9 cellular contexts compared by ENCODE assay signal in the genomic region with DNA sequence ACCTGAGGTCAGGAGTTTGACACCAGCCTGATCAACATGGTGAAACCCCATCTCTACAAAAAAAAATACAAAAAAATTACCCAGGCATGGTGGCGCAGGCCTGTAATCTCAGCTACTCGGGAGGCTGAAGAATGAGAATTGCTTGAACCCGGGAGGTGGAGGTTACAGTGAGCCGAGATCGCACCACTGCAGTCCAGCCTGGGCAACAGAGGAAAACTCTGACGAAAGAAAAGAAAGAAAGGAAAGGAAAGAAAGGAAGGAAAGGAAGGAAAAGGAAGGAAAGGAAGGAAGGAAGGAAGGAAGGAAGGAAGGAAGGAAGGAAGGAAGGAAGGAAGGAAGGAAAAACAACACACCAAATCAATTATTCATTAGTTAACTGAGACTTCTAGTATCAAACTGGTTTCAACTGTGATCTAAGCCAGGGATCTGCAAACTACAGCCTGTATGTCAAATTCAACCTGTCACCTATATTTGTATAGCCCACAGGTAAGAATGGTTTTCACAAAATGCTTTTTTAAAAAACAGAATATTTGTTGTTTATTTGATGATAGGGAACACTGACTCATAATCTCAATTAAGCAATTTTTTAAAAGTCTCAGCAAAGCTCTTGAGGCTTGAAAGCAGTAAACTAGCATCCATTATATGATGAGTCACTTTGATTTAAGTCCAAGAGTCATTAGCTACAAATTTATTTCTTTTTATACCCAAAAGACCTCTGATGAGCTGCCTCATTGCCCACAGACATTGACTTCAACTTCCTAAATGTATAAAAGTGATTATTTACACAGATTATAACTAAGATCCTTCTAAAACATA.
DNase-seq lines count a peak whose midpoint lies in the region; ATAC-seq and TF ChIP-seq lines count a peak whose summit lies in the region.
"Had no signal": no experiment of that assay in that cellular context is flagged by ENCODE, and none has a peak within 500 bp of the region (broad histone marks: within the 10 kb centered on the region; RNA-seq: fewer than 3 reads in every experiment).

No MANE protein-coding gene starts in this region.

- ATAC-seq in aorta (ENCODE audit: low FRiP score): no peak
- ATAC-seq in mucosa of descending colon: no peak
- no peak for ATAC-seq in naive thymus-derived CD8-positive, alpha-beta T cell
- no peak for ATAC-seq in GM21423 (IDR thresholded peaks at IDR 0.05; ENCODE audit: unreplicated experiment)

- peak overlapping the region; percentile 50 for H3K27ac Mint-ChIP-seq in activated naive CD8-positive, alpha-beta T cell
- no peak overlapping the region for H3K27ac Mint-ChIP-seq in activated naive CD8-positive, alpha-beta T cell treated with anti-CD3 and anti-CD28 coated beads for 36 hours
- H3K27ac Mint-ChIP-seq in naive thymus-derived CD8-positive, alpha-beta T cell: peak overlapping the region in 3 of 10 donors; percentile 22 to 55 (median 35)

- no peaks in the 10 kb centered on the region for H3K9me3 ChIP-seq in aorta (ENCODE audit: control insufficient read depth, low read length)
- no peaks in the 10 kb centered on the region for H3K9me3 ChIP-seq in mucosa of descending colon

- no peaks in the 10 kb centered on the region for H3K9me3 Mint-ChIP-seq in activated naive CD8-positive, alpha-beta T cell (ENCODE audit: low read depth)
- H3K9me3 Mint-ChIP-seq in activated naive CD8-positive, alpha-beta T cell treated with anti-CD3 and anti-CD28 coated beads for 36 hours: no peaks in the 10 kb centered on the region
- no peaks in the 10 kb centered on the region for H3K9me3 Mint-ChIP-seq in naive thymus-derived CD8-positive, alpha-beta T cell

- H3K36me3 ChIP-seq in aorta (ENCODE audit: control insufficient read depth in 1 of 2, insufficient read depth in 2 of 2, low read length in 1 of 2) (no peaks in the 10 kb centered on the region), mucosa of descending colon (ENCODE audit: low read depth) (no peaks in the 10 kb centered on the region)

- no peak overlapping the region for H3K27ac ChIP-seq in aorta (ENCODE audit: low read depth in 1 of 2, low read length in 2 of 2)

- peaks cover 16% of the 10 kb centered on the region for H3K36me3 Mint-ChIP-seq in activated naive CD8-positive, alpha-beta T cell
- H3K36me3 Mint-ChIP-seq in activated naive CD8-positive, alpha-beta T cell treated with anti-CD3 and anti-CD28 coated beads for 36 hours: peaks cover 44% of the 10 kb centered on the region
- peaks cover 0 to 20% (median 9%) of the 10 kb centered on the region in 3 donors for H3K36me3 Mint-ChIP-seq in naive thymus-derived CD8-positive, alpha-beta T cell

- peaks cover 69% of the 10 kb centered on the region for H3K4me1 Mint-ChIP-seq in activated naive CD8-positive, alpha-beta T cell (ENCODE audit: low read depth)
- peaks cover 44% of the 10 kb centered on the region for H3K4me1 Mint-ChIP-seq in activated naive CD8-positive, alpha-beta T cell treated with anti-CD3 and anti-CD28 coated beads for 36 hours
- peaks cover 28 to 71% (median 68%) of the 10 kb centered on the region in 4 donors for H3K4me1 Mint-ChIP-seq in naive thymus-derived CD8-positive, alpha-beta T cell

- 97 to 98% methylated on average over 6 of the region's 6 CpGs for WGBS in aorta, 2 donors

- no peaks in the 10 kb centered on the region for H3K27me3 ChIP-seq in aorta (ENCODE audit: control insufficient read depth in 1 of 2, insufficient read depth in 2 of 2, low read length in 1 of 2)

- intact Hi-C loops in aorta (cut with DNase I) (no loop called here), mucosa of descending colon (cut with DNase I, micrococcal nuclease) (loop anchor here in 1 of 2 donors (10.0 kb wide), 1 partner anchor 125 kb away; a partner anchor contains a TSS)

- H3K27me3 Mint-ChIP-seq in activated naive CD8-positive, alpha-beta T cell: no peaks in the 10 kb centered on the region
- H3K27me3 Mint-ChIP-seq in activated naive CD8-positive, alpha-beta T cell treated with anti-CD3 and anti-CD28 coated beads for 36 hours: no peaks in the 10 kb centered on the region
- no peaks in the 10 kb centered on the region for H3K27me3 Mint-ChIP-seq in naive thymus-derived CD8-positive, alpha-beta T cell

- POLR2A ChIA-PET in naive thymus-derived CD8-positive, alpha-beta T cell (lab: Charles Lee): no interaction called here

- H3K4me3 ChIP-seq in epithelial cell of proximal tubule (ENCODE audit: low read depth, low read length): no peak overlapping the region
- H3K4me3 ChIP-seq in aorta (ENCODE audit: low read length in 2 of 2): no peak overlapping the region
- no peak overlapping the region for H3K4me3 ChIP-seq in mucosa of descending colon
- H3K4me3 ChIP-seq: skin epidermis had no signal

- no peak overlapping the region for H3K4me3 Mint-ChIP-seq in activated naive CD8-positive, alpha-beta T cell
- H3K4me3 Mint-ChIP-seq in activated naive CD8-positive, alpha-beta T cell treated with anti-CD3 and anti-CD28 coated beads for 36 hours: no peak overlapping the region
- no peak overlapping the region for H3K4me3 Mint-ChIP-seq in naive thymus-derived CD8-positive, alpha-beta T cell

- DNase-seq in activated naive CD8-positive, alpha-beta T cell treated with anti-CD3 and anti-CD28 coated beads for 36 hours: no peak
- DNase-seq in RPMI7951 (ENCODE audit: low read depth) (peak; percentile 40), epithelial cell of proximal tubule (ENCODE audit: low read depth) (peak; percentile 12), aorta (no peak), mucosa of descending colon (no peak)
- no peak for DNase-seq in naive thymus-derived CD8-positive, alpha-beta T cell

- H3K4me1 ChIP-seq in aorta (ENCODE audit: control insufficient read depth in 1 of 2, insufficient read depth in 2 of 2, low read length in 2 of 2) (peaks cover 0 to 6% of the 10 kb centered on the region in 2 donors), mucosa of descending colon (ENCODE audit: low read depth) (peaks cover 13% of the 10 kb centered on the region)

- TF ChIP-seq CTCF in epithelial cell of proximal tubule (conservative IDR thresholded peaks at IDR 0.05; ENCODE audit: low read depth, low read length) (no peak), mucosa of descending colon (IDR thresholded peaks at IDR 0.05) (no peak)

Comparison
In these comparisons a context has a peak if more than half of its experiments do, and no peak if none do; other contexts are left out.
1. DNase-seq: peak in RPMI7951 (single experiment) and epithelial cell of proximal tubule (single experiment); none in activated naive CD8-positive, alpha-beta T cell treated with anti-CD3 and anti-CD28 coated beads for 36 hours (single experiment), aorta (0 of 2), mucosa of descending colon (0 of 3) and naive thymus-derived CD8-positive, alpha-beta T cell (0 of 10).